ENCODE assay signal across 12 cellular contexts in the genomic region with DNA sequence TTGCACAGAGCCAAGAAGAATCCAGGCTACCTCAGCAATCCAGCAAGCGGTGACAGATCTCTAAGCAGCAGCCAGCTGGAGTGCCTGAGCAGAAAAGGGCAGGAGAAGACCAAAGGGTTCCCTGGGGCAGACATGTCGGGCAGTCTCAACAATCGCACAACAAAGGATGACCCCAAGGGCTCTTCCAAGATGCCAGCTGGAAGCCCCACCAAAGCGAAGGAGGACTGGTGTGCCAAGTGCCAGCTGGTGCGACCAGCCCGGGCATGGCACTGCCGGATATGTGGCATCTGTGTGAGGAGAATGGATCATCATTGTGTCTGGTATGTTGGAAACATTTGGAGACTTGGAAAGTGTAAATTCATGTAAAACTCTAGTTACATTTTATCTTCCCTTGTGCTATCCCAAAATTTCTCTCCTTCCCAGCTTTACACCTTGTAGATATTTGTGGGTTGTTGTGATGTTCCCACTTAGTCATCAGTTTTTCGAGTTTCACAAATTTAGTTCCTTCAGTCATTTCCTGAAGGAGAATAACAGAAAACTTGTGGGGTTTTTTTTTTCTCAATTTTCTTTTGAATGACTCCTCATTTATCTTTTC.
"Had no signal": no experiment of that assay in that cellular context is flagged by ENCODE, and none has a peak within 500 bp of the region (broad histone marks: within the 10 kb centered on the region; RNA-seq: fewer than 3 reads in every experiment).

No MANE protein-coding gene starts in this region.

- DNase-seq: activated CD4-positive, alpha-beta T cell treated with anti-CD3 and anti-CD28 coated beads for 4 hours; activated CD8-positive, alpha-beta T cell treated with anti-CD3 and anti-CD28 coated beads for 36 hours; activated gamma-delta T cell; activated T-cell treated with anti-CD3 and anti-CD28 coated beads, Interleukin-2, amount 50 U/mL, for 4 hours; effector CD4-positive, alpha-beta T cell; foreskin keratinocyte; mesendoderm; spleen; stimulated activated naive CD8-positive, alpha-beta T cell treated with anti-CD3 and anti-CD28 coated beads, Interleukin-15, amount 100 ng/mL, for 72 hours had no signal

- ATAC-seq: activated CD8-positive, alpha-beta T cell treated with anti-CD3 and anti-CD28 coated beads for 36 hours; activated naive CD4-positive, alpha-beta T cell treated with anti-CD3 and anti-CD28 coated beads, Interleukin-2, amount 50 U/mL, for 72 hours; activated T-cell treated with anti-CD3 and anti-CD28 coated beads, Interleukin-2, amount 50 U/mL, for 4 hours; foreskin keratinocyte; sciatic nerve; stimulated activated naive CD8-positive, alpha-beta T cell treated with anti-CD3 and anti-CD28 coated beads, Interleukin-15, amount 100 ng/mL, for 72 hours; WTC11 had no signal
